Comparison of ENCODE assay signal across 22 cellular contexts in the genomic region with DNA sequence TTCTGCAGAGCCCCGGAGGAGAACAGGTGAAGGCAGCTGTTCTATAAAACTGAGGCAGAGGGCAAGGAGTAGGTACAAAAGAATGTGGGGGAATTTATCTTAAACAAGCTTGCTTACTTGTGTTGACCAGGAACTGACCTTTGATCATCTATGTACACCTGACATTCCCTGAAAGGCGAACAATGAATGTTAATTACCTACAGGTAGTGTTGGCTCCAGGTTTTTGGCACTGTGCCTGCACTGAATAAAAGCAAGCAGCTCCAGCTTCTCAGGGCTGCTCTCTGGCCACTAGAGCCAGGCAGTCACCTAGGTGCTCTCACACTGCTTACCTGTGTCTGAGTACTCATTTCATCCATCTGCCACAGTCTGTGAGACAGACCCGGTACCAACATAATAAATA.
A peak's percentile ranks its signal among the peaks of the same experiment; 100 is the strongest.
DNase-seq lines count a peak whose midpoint lies in the region; ATAC-seq and TF ChIP-seq lines count a peak whose summit lies in the region.
"Had no signal": no experiment of that assay in that cellular context is flagged by ENCODE, and none has a peak within 500 bp of the region (broad histone marks: within the 10 kb centered on the region; RNA-seq: fewer than 3 reads in every experiment).

No MANE protein-coding gene starts in this region.

- H3K9me3 ChIP-seq in body of pancreas: no peaks in the 10 kb centered on the region
- H3K9me3 ChIP-seq in stomach: no peaks in the 10 kb centered on the region
- H3K9me3 ChIP-seq: SJSA1 had no signal

- no peaks in the 10 kb centered on the region for H3K36me3 Mint-ChIP-seq in activated T-helper 17 cell treated with anti-CD3 and anti-CD28 coated beads, Interleukin-2, amount 50 U/mL, for 72 hours (ENCODE audit: low read depth)
- H3K36me3 Mint-ChIP-seq: activated naive CD8-positive, alpha-beta T cell; mesothelial cell of epicardium; neural progenitor cell had no signal

- H3K4me3 ChIP-seq in body of pancreas (no peak overlapping the region), stomach (no peak overlapping the region)
- H3K4me3 ChIP-seq: GM23248, neural progenitor cell, SJSA1 had no signal

- H3K27me3 ChIP-seq in body of pancreas (no peaks in the 10 kb centered on the region), stomach (no peaks in the 10 kb centered on the region)
- H3K27me3 ChIP-seq: neural progenitor cell had no signal

- H3K27ac Mint-ChIP-seq in activated T-helper 17 cell treated with anti-CD3 and anti-CD28 coated beads, Interleukin-2, amount 50 U/mL, for 72 hours: no peak overlapping the region
- H3K27ac Mint-ChIP-seq: activated B cell treated with CpG ODN at 0.5 μM for 24 hours; activated CD8-positive, alpha-beta T cell treated with anti-CD3 and anti-CD28 coated beads for 36 hours; activated naive CD8-positive, alpha-beta T cell; B cell; mesothelial cell of epicardium; neural progenitor cell had no signal

- H3K27ac ChIP-seq in body of pancreas (peak overlapping the region in 1 of 4 donors; percentile 19), stomach (no peak overlapping the region)
- H3K27ac ChIP-seq: 22Rv1, GM23248, KMS-11, neural progenitor cell, SJSA1 had no signal

- TF ChIP-seq EP300 in stomach (IDR thresholded peaks at IDR 0.05): no peak

- peak; percentile 5 to 88 (median 57) for DNase-seq in NCI-H1417 (lab: John Stamatoyannopoulos, UW)
- DNase-seq in NCI-H1417 treated with DMSO at 0.1 percent for 48 hours (lab: John Stamatoyannopoulos, UW): no peak
- DNase-seq in NCI-H2029 treated with DMSO at 0.1 percent for 48 hours (lab: John Stamatoyannopoulos, UW): peak; percentile 50
- peak; percentile 51 to 79 (median 62) for DNase-seq in body of pancreas
- peak; percentile 47 for DNase-seq in stomach
- DNase-seq in mesenteric fat pad (ENCODE audit: low spot score): no peak
- DNase-seq: activated B cell treated with CpG ODN at 0.5 μM for 24 hours; activated CD8-positive, alpha-beta T cell treated with anti-CD3 and anti-CD28 coated beads for 36 hours; activated T-cell treated with anti-CD3 and anti-CD28 coated beads, Interleukin-2, amount 50 U/mL, for 48 hours; GM23248; NCI-H1092 treated with DMSO at 0.1 percent for 48 hours; stimulated activated CD8-positive, alpha-beta memory T cell treated with anti-CD3 and anti-CD28 coated beads, Interleukin-4, amount 100 ng/mL, for 48 hours; T-helper 2 cell had no signal

- H3K27me3 Mint-ChIP-seq in activated T-helper 17 cell treated with anti-CD3 and anti-CD28 coated beads, Interleukin-2, amount 50 U/mL, for 72 hours: peaks cover 7% of the 10 kb centered on the region
- H3K27me3 Mint-ChIP-seq: activated B cell treated with CpG ODN at 0.5 μM for 24 hours; activated naive CD8-positive, alpha-beta T cell; B cell had no signal

- TF ChIP-seq POLR2A in body of pancreas (IDR thresholded peaks at IDR 0.05) (no peak), stomach (IDR thresholded peaks at IDR 0.05) (no peak)

- intact Hi-C loops in body of pancreas (cut with DNase I) (no loop called here), stomach (cut with DNase I; ENCODE audit: low total_unique reads) (no loop called here)

- H3K4me1 ChIP-seq in body of pancreas: peaks cover 16% of the 10 kb centered on the region
- no peaks in the 10 kb centered on the region for H3K4me1 ChIP-seq in stomach
- H3K4me1 ChIP-seq: SJSA1 had no signal

- 50 to 64% methylated on average over 3 of the region's 3 CpGs for WGBS in body of pancreas, 2 donors
- WGBS in stomach, 5 donors: 55 to 74% (median 67%) methylated on average over 3 of the region's 3 CpGs

- no peaks in the 10 kb centered on the region for H3K9me3 Mint-ChIP-seq in activated T-helper 17 cell treated with anti-CD3 and anti-CD28 coated beads, Interleukin-2, amount 50 U/mL, for 72 hours
- H3K9me3 Mint-ChIP-seq: activated B cell treated with CpG ODN at 0.5 μM for 24 hours; activated CD8-positive, alpha-beta T cell treated with anti-CD3 and anti-CD28 coated beads for 36 hours; neural progenitor cell had no signal

- H3K36me3 ChIP-seq in body of pancreas (replicated peaks in 1 of 2; ENCODE audit: insufficient read depth in 1 of 2, low read depth in 2 of 2) (no peaks in the 10 kb centered on the region), stomach (no peaks in the 10 kb centered on the region)
- H3K36me3 ChIP-seq: neural progenitor cell, SJSA1 had no signal

- H3K4me3 Mint-ChIP-seq in activated T-helper 17 cell treated with anti-CD3 and anti-CD28 coated beads, Interleukin-2, amount 50 U/mL, for 72 hours: no peak overlapping the region
- H3K4me3 Mint-ChIP-seq: activated B cell treated with CpG ODN at 0.5 μM for 24 hours; activated CD8-positive, alpha-beta T cell treated with anti-CD3 and anti-CD28 coated beads for 36 hours; activated naive CD8-positive, alpha-beta T cell; B cell; mesothelial cell of epicardium; neural progenitor cell had no signal

- peak; percentile 33 for ATAC-seq in body of pancreas
- ATAC-seq in HG03159 (IDR thresholded peaks at IDR 0.05; ENCODE audit: unreplicated experiment): no peak
- ATAC-seq in activated T-helper 17 cell treated with anti-CD3 and anti-CD28 coated beads, Interleukin-2, amount 50 U/mL, for 72 hours (replicated peaks): no peak
- ATAC-seq: activated CD8-positive, alpha-beta T cell treated with anti-CD3 and anti-CD28 coated beads for 36 hours had no signal

- TF ChIP-seq CTCF in body of pancreas (IDR thresholded peaks at IDR 0.05): peak in 1 of 7 experiments; percentile 17
- no peak for TF ChIP-seq CTCF in stomach (IDR thresholded peaks at IDR 0.05)

- H3K4me1 Mint-ChIP-seq in activated T-helper 17 cell treated with anti-CD3 and anti-CD28 coated beads, Interleukin-2, amount 50 U/mL, for 72 hours: peaks cover 6% of the 10 kb centered on the region
- H3K4me1 Mint-ChIP-seq: activated B cell treated with CpG ODN at 0.5 μM for 24 hours, B cell had no signal

Comparison
In these comparisons a context has a peak if more than half of its experiments do, and no peak if none do; other contexts are left out.
1. DNase-seq: peak in NCI-H1417 (3 of 3), NCI-H2029 treated with DMSO at 0.1 percent for 48 hours (single experiment), body of pancreas (4 of 4) and stomach (single experiment); none in NCI-H1417 treated with DMSO at 0.1 percent for 48 hours (single experiment) and mesenteric fat pad (single experiment).